In genomic region chr9:69446496-69446895, GRCh38 we compare ENCODE assay signal across 18 cellular contexts.
DNase-seq lines count a peak whose midpoint lies in the region; ATAC-seq and TF ChIP-seq lines count a peak whose summit lies in the region.
"Had no signal": no experiment of that assay in that cellular context is flagged by ENCODE, and none has a peak within 500 bp of the region (broad histone marks: within the 10 kb centered on the region; RNA-seq: fewer than 3 reads in every experiment).

No MANE protein-coding gene starts in this region.

- H4K8ac ChIP-seq in mesenchymal stem cell (ENCODE audit: low read length): no peak overlapping the region

- H2AK5ac ChIP-seq in mesenchymal stem cell (ENCODE audit: low read length, severe bottlenecking): peak overlapping the region; percentile 20

- DNase-seq in WERI-Rb-1 (peak; percentile 92), mesenchymal stem cell (no peak), SKM-1 (lab: John Stamatoyannopoulos, UW; ENCODE audit: unreplicated experiment) (no peak), MG63 (no peak)
- DNase-seq: ACHN; CD8-positive, alpha-beta T cell; COR-L47; DMS 273 treated with DMSO at 0.1 percent for 48 hours; DMS53; DND-41; EL; GOT3; H9 had no signal

- TF ChIP-seq CTCF in WERI-Rb-1 (IDR thresholded peaks at IDR 0.05; ENCODE audit: low read depth, low read length): peak; percentile 26

- H4K20me1 ChIP-seq in BLaER1: no peaks in the 10 kb centered on the region; the same call in 1 of the 2 replicates
- no peaks in the 10 kb centered on the region for H4K20me1 ChIP-seq in BLaER1 treated with 17β-estradiol and CSF1 and Interleukin-3, amounts not matched to agents 10 nM and 100 nM

- H3K9ac ChIP-seq in BLaER1 (no peak overlapping the region; the same call in 1 of the 2 replicates), mesenchymal stem cell (ENCODE audit: low read length) (no peak overlapping the region)
- peak overlapping the region in 2 of 11 experiments; percentile 20; a peak in 1 of 22 replicates for H3K9ac ChIP-seq in BLaER1 treated with 17β-estradiol and CSF1 and Interleukin-3, amounts not matched to agents 10 nM and 100 nM

- no peaks in the 10 kb centered on the region for H3K79me1 ChIP-seq in mesenchymal stem cell (replicated peaks; ENCODE audit: low read length, poor library complexity, severe bottlenecking)

- H2BK120ac ChIP-seq in mesenchymal stem cell (ENCODE audit: low read depth, low read length): no peak overlapping the region

- no peak overlapping the region for H3K23ac ChIP-seq in mesenchymal stem cell (ENCODE audit: low read length in 2 of 2)

- H3K4me2 ChIP-seq in BLaER1: peak overlapping the region; percentile 44
- peak overlapping the region in 9 of 11 experiments; percentile 14 to 54 (median 44); a peak in 17 of 22 replicates for H3K4me2 ChIP-seq in BLaER1 treated with 17β-estradiol and CSF1 and Interleukin-3, amounts not matched to agents 10 nM and 100 nM
- H3K4me2 ChIP-seq in mesenchymal stem cell (ENCODE audit: low read length, poor library complexity, severe bottlenecking): no peak overlapping the region

- H3K9me3 ChIP-seq in BLaER1 (peaks cover 20% of the 10 kb centered on the region), WERI-Rb-1 (ENCODE audit: severe bottlenecking) (no peaks in the 10 kb centered on the region), mesenchymal stem cell (ENCODE audit: control insufficient read depth, low read length) (no peaks in the 10 kb centered on the region), MG63 (no peaks in the 10 kb centered on the region)
- H3K9me3 ChIP-seq in BLaER1 treated with 17β-estradiol and CSF1 and Interleukin-3, amounts not matched to agents 10 nM and 100 nM (replicated peaks in 1 of 11): peaks cover 0 to 17% (median 0%) of the 10 kb centered on the region in 11 experiments; a peak in 8 of 22 replicates

- H3K27ac ChIP-seq in BLaER1 (peak overlapping the region; percentile 61), WERI-Rb-1 (no peak overlapping the region), mesenchymal stem cell (ENCODE audit: low read length, poor library complexity, severe bottlenecking) (no peak overlapping the region)
- peak overlapping the region in 4 of 11 experiments; percentile 15 to 55 (median 44); a peak in 6 of 22 replicates for H3K27ac ChIP-seq in BLaER1 treated with 17β-estradiol and CSF1 and Interleukin-3, amounts not matched to agents 10 nM and 100 nM
- H3K27ac ChIP-seq: HL-60 had no signal

- H3K14ac ChIP-seq in mesenchymal stem cell (ENCODE audit: low read length in 2 of 2): no peak overlapping the region

- no peak overlapping the region for H4K91ac ChIP-seq in mesenchymal stem cell (ENCODE audit: low read length)

- H3K4ac ChIP-seq in mesenchymal stem cell (ENCODE audit: low read depth in 1 of 2, low read length in 2 of 2): no peak overlapping the region

- H3K4me1 ChIP-seq in BLaER1 (peaks cover 94% of the 10 kb centered on the region), mesenchymal stem cell (ENCODE audit: control insufficient read depth, insufficient read depth, low read depth, low read length) (peaks cover 21% of the 10 kb centered on the region)
- H3K4me1 ChIP-seq in BLaER1 treated with 17β-estradiol and CSF1 and Interleukin-3, amounts not matched to agents 10 nM and 100 nM: peaks cover 12 to 97% (median 70%) of the 10 kb centered on the region in 10 experiments

- no peak for ATAC-seq in HG02938 (IDR thresholded peaks at IDR 0.05; ENCODE audit: unreplicated experiment)
- ATAC-seq: CD8-positive, alpha-beta T cell; GM12878 had no signal

- no peak overlapping the region for H3K4me3 ChIP-seq in BLaER1
- no peak overlapping the region for H3K4me3 ChIP-seq in BLaER1 treated with 17β-estradiol and CSF1 and Interleukin-3, amounts not matched to agents 10 nM and 100 nM
- H3K4me3 ChIP-seq in WERI-Rb-1 (ENCODE audit: low read depth, low read length): no peak overlapping the region
- no peak overlapping the region for H3K4me3 ChIP-seq in mesenchymal stem cell (ENCODE audit: insufficient read depth in 1 of 2, low read depth in 1 of 2, low read length in 2 of 2)
- no peak overlapping the region for H3K4me3 ChIP-seq in MG63
- H3K4me3 ChIP-seq: GM12878 had no signal

- 81% methylated on average over 6 of the region's 6 CpGs for WGBS in mesenchymal stem cell

- no peak overlapping the region for H2BK12ac ChIP-seq in mesenchymal stem cell (ENCODE audit: low read length in 2 of 2)

- H2BK15ac ChIP-seq in mesenchymal stem cell (ENCODE audit: low read depth, poor library complexity, severe bottlenecking): no peak overlapping the region

- H3K36me3 ChIP-seq in BLaER1: peaks cover 100% of the 10 kb centered on the region
- H3K36me3 ChIP-seq in BLaER1 treated with 17β-estradiol and CSF1 and Interleukin-3, amounts not matched to agents 10 nM and 100 nM: peaks cover under 1 to 100% (median 42%) of the 10 kb centered on the region in 11 experiments; a peak in 15 of 22 replicates
- H3K36me3 ChIP-seq in WERI-Rb-1: no peaks in the 10 kb centered on the region
- H3K36me3 ChIP-seq in mesenchymal stem cell (ENCODE audit: control insufficient read depth in 1 of 2, insufficient read depth in 2 of 2, low read depth in 1 of 2, low read length in 2 of 2): peaks cover 7 to 16% of the 10 kb centered on the region in 2 experiments
- H3K36me3 ChIP-seq in MG63: no peaks in the 10 kb centered on the region

- H3K27me3 ChIP-seq in BLaER1 (no peaks in the 10 kb centered on the region), WERI-Rb-1 (ENCODE audit: insufficient read depth, low read depth, severe bottlenecking) (no peaks in the 10 kb centered on the region), mesenchymal stem cell (ENCODE audit: control insufficient read depth in 1 of 2, insufficient read depth in 1 of 2, low read length in 2 of 2) (peaks cover 0 to 6% of the 10 kb centered on the region in 2 experiments), MG63 (no peaks in the 10 kb centered on the region)
- H3K27me3 ChIP-seq in BLaER1 treated with 17β-estradiol and CSF1 and Interleukin-3, amounts not matched to agents 10 nM and 100 nM: no peaks in the 10 kb centered on the region

- H3K18ac ChIP-seq in mesenchymal stem cell (ENCODE audit: low read depth in 1 of 2, low read length in 2 of 2): no peak overlapping the region

- no peak overlapping the region for H2AFZ ChIP-seq in mesenchymal stem cell (ENCODE audit: low read depth, low read length)

- H2BK5ac ChIP-seq in mesenchymal stem cell (ENCODE audit: low read depth, low read length, poor library complexity, severe bottlenecking): no peak overlapping the region
